8 cellular contexts compared by ENCODE assay signal in genomic region chr4:162163892-162164759, GRCh38. TPM values are rescaled to one million over a fixed set of nuclear protein-coding genes. Genes with fewer than 3 reads are reported as not detected.
A peak's percentile ranks its signal among the peaks of the same experiment; 100 is the strongest.
DNase-seq lines count a peak whose midpoint lies in the region; ATAC-seq and TF ChIP-seq lines count a peak whose summit lies in the region.

TSS of gene FSTL5 (minus strand) at chr4:162164000. CDS start at chr4:162111396, 52,604 bp downstream.

- peak within 1 kb of the TSS; percentile 91 for H2AFZ ChIP-seq in GM23338

- DNase-seq in GM12865 (ENCODE audit: low read depth) (peak; percentile 67), GM23338 (ENCODE audit: low spot score) (peak; percentile 99), M059J (ENCODE audit: low read depth) (peak; percentile 68), epithelial cell of esophagus (ENCODE audit: low read depth) (peak; percentile 95), midbrain (lab: John Stamatoyannopoulos, UW) (peak; percentile 77), hepatic stellate cell (ENCODE audit: low spot score) (no peak)
- DNase-seq in activated CD4-positive, alpha-beta T cell treated with anti-CD3 and anti-CD28 coated beads for 48 hours: peak; percentile 68
- peak; percentile 43 for DNase-seq in stimulated activated naive B cell treated with anti-CD40 and anti-IgM and Interleukin-4, amounts not matched to agents 10 μg/mL and 1 μg/mL and 100 μg/mL, for 72 hours

- H3K4me3 Mint-ChIP-seq in GM23338: peak within 1 kb of the TSS; percentile 100
- peak within 1 kb of the TSS; percentile 79 to 82 for H3K4me3 Mint-ChIP-seq in stimulated activated naive B cell treated with anti-CD40 and anti-IgM and Interleukin-4, amounts not matched to agents 10 μg/mL and 1 μg/mL and 100 μg/mL, for 72 hours

- no peaks in the 10 kb centered on the region for H3K36me3 Mint-ChIP-seq in GM23338 (ENCODE audit: low read depth)
- H3K36me3 Mint-ChIP-seq in stimulated activated naive B cell treated with anti-CD40 and anti-IgM and Interleukin-4, amounts not matched to agents 10 μg/mL and 1 μg/mL and 100 μg/mL, for 72 hours: no peaks in the 10 kb centered on the region

- no peaks in the 10 kb centered on the region for H3K27me3 ChIP-seq in GM23338 (ENCODE audit: insufficient read depth)

- no peak for TF ChIP-seq CTCF in GM12865 (IDR thresholded peaks at IDR 0.05; ENCODE audit: insufficient read depth, low read depth, low read length, missing control alignments)
- TF ChIP-seq CTCF in GM23338 (conservative IDR thresholded peaks at IDR 0.05; ENCODE audit: low read depth in 2 of 2): no peak; a peak in 1 of 4 replicates
- no peak for TF ChIP-seq CTCF in epithelial cell of esophagus (IDR thresholded peaks at IDR 0.05; ENCODE audit: insufficient read depth, low read depth, low read length, missing control alignments)

- no peaks in the 10 kb centered on the region for H4K20me1 ChIP-seq in GM23338 (replicated peaks; ENCODE audit: insufficient read depth)

- no peaks in the 10 kb centered on the region for H3K79me2 ChIP-seq in GM23338 (replicated peaks; ENCODE audit: insufficient read depth)

- H3K4me1 ChIP-seq in GM23338 (ENCODE audit: insufficient read depth): peaks cover 9% of the 10 kb centered on the region

- peak within 1 kb of the TSS; percentile 40 for H3K4me3 ChIP-seq in GM12865 (ENCODE audit: low read depth, low read length)
- peak within 1 kb of the TSS; percentile 76 for H3K4me3 ChIP-seq in GM23338
- H3K4me3 ChIP-seq in epithelial cell of esophagus (ENCODE audit: low read length): peak within 1 kb of the TSS; percentile 56

- H3K36me3 ChIP-seq in GM23338 (ENCODE audit: insufficient read depth): no peaks in the 10 kb centered on the region

- no peaks in the 10 kb centered on the region for H3F3A ChIP-seq in GM23338 (replicated peaks; ENCODE audit: low read depth)

- peaks cover 12% of the 10 kb centered on the region for H3K4me1 Mint-ChIP-seq in GM23338
- H3K4me1 Mint-ChIP-seq in stimulated activated naive B cell treated with anti-CD40 and anti-IgM and Interleukin-4, amounts not matched to agents 10 μg/mL and 1 μg/mL and 100 μg/mL, for 72 hours: peaks cover 8 to 10% of the 10 kb centered on the region in 2 donors

- H3K27ac Mint-ChIP-seq in GM23338: peak within 1 kb of the TSS; percentile 97
- H3K27ac Mint-ChIP-seq in stimulated activated naive B cell treated with anti-CD40 and anti-IgM and Interleukin-4, amounts not matched to agents 10 μg/mL and 1 μg/mL and 100 μg/mL, for 72 hours: peak within 1 kb of the TSS; percentile 68

- H3K9me3 Mint-ChIP-seq in GM23338: no peaks in the 10 kb centered on the region
- no peaks in the 10 kb centered on the region for H3K9me3 Mint-ChIP-seq in stimulated activated naive B cell treated with anti-CD40 and anti-IgM and Interleukin-4, amounts not matched to agents 10 μg/mL and 1 μg/mL and 100 μg/mL, for 72 hours

- peak; percentile 97 for ATAC-seq in GM23338
- ATAC-seq in stimulated activated naive B cell treated with anti-CD40 and anti-IgM and Interleukin-4, amounts not matched to agents 10 μg/mL and 1 μg/mL and 100 μg/mL, for 72 hours (replicated peaks): peak; percentile 93 to 97

- H3K9me2 ChIP-seq in GM23338 (ENCODE audit: insufficient read depth): no peaks in the 10 kb centered on the region

- peak within 1 kb of the TSS; percentile 75 for H3K4me2 ChIP-seq in GM23338

- H3K27me3 Mint-ChIP-seq in GM23338 (ENCODE audit: insufficient read depth, low read depth, poor library complexity): no peaks in the 10 kb centered on the region
- peaks cover 11% of the 10 kb centered on the region in 2 donors for H3K27me3 Mint-ChIP-seq in stimulated activated naive B cell treated with anti-CD40 and anti-IgM and Interleukin-4, amounts not matched to agents 10 μg/mL and 1 μg/mL and 100 μg/mL, for 72 hours

- no peak within 1 kb of the TSS for H3K27ac ChIP-seq in GM23338 (ENCODE audit: low read depth)

TF ChIP-seq in GM23338, 12 proteins besides CTCF, POLR2A, EP300 and RAD21 (continues in another document):
- TF ChIP-seq JUNB (IDR thresholded peaks at IDR 0.05; ENCODE audit: unreplicated experiment): no peak
- no peak for TF ChIP-seq ZNF331 (CRISPR knock-in tag; IDR thresholded peaks at IDR 0.05; ENCODE audit: low read depth)
- TF ChIP-seq EZH2phosphoT487 (IDR thresholded peaks at IDR 0.05; ENCODE audit: unreplicated experiment): no peak
- TF ChIP-seq CREB1 (CRISPR knock-in tag; IDR thresholded peaks at IDR 0.05; ENCODE audit: low read depth): peak; percentile 85
- TF ChIP-seq ZNF462 (CRISPR knock-in tag; IDR thresholded peaks at IDR 0.05): no peak
- peak; percentile 89 for TF ChIP-seq POLR2AphosphoS5 (IDR thresholded peaks at IDR 0.05; ENCODE audit: low read depth)
- TF ChIP-seq STAT1 (IDR thresholded peaks at IDR 0.05; ENCODE audit: unreplicated experiment): no peak
- no peak for TF ChIP-seq NANOG (IDR thresholded peaks at IDR 0.05; ENCODE audit: borderline replicate concordance)
- no peak for TF ChIP-seq ETS1 (IDR thresholded peaks at IDR 0.05)
- TF ChIP-seq EZH2 (IDR thresholded peaks at IDR 0.05; ENCODE audit: low read depth, unreplicated experiment): no peak
- no peak for TF ChIP-seq ZNF114 (CRISPR knock-in tag; IDR thresholded peaks at IDR 0.05)

RNA-seq across cellular contexts. Expression of gene FSTL5, which starts in this region (rescaled TPM):
- 0.27 and 0.49 TPM in 2 replicates for total RNA-seq in GM23338 (2014; rRNA removed; shearing (Covaris generic))
- polyA plus RNA-seq in GM23338 (2016; fragmentation: Nextera tagmentation; extraction: Ambion mirVana): 0.06 and 0.10 TPM in 2 replicates
- 0.12 TPM in 1 of 2 replicates, not detected in the other for total RNA-seq in M059J (2014; rRNA removed; shearing (Covaris generic))

Comparison
In these comparisons a context has a peak if more than half of its experiments do, and no peak if none do; other contexts are left out.
1. Peak in DNase-seq, ATAC-seq, H3K4me3 ChIP-seq and H3K4me2 ChIP-seq in GM23338; RNA of the gene not detected or under 1 TPM.
2. Peak in DNase-seq in M059J; RNA of the gene not detected or under 1 TPM.